In the genomic region with DNA sequence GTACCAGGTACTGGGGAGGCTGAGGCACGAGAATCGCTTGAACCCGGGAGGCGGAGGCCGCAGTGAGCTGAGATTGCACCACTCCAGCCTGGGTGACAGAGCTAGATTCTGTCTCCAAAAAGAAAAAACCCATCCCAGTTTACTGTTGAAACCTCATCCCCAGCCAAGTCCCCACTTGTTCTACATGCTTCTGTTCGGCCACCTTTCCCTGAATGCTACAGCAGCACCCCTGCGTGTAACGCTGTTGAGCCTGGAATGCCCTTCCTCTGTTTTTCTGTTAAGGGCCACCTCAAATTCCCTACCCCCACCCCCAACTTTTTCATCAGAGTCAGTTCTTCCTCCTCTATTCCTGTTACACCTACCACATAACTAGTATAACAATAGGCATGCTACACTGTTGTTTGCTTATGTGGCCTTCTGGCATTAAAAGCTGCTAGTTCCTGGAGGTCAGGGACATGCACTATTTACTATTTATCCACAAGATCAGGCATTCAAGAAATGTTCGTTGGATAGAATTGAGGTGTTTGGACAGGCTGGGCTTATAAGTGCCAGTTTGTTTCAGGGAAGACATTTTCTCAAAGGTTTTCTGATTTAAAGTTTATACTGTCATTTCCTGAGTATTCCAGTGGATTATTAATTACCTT, we compare ENCODE assay signal across 15 cellular contexts. TPM values are rescaled to one million over a fixed set of nuclear protein-coding genes. Genes with fewer than 3 reads are reported as not detected.
DNase-seq lines count a peak whose midpoint lies in the region; ATAC-seq, FAIRE-seq and TF ChIP-seq lines count a peak whose summit lies in the region.
"Had no signal": no experiment of that assay in that cellular context is flagged by ENCODE, and none has a peak within 500 bp of the region (broad histone marks: within the 10 kb centered on the region; RNA-seq: fewer than 3 reads in every experiment).

No MANE protein-coding gene starts in this region.

- H2BK12ac ChIP-seq in H1 (ENCODE audit: low read depth, low read length): peak overlapping the region; percentile 88; the same call in 1 of the 2 replicates

- peak overlapping the region; percentile 49 for H3K4me2 ChIP-seq in H1 (ENCODE audit: insufficient read depth in 1 of 2, low read depth in 2 of 2, low read length in 2 of 2)

- H2AK5ac ChIP-seq in H1 (ENCODE audit: low read depth, low read length): peak overlapping the region; percentile 46; the same call in 1 of the 2 replicates

- H3K36me3 ChIP-seq in H1 (ENCODE audit: control insufficient read depth in 2 of 4, insufficient read depth in 4 of 4, low read length in 3 of 4) (peaks cover 0 to 6% (median 2%) of the 10 kb centered on the region in 4 experiments; a peak in 3 of 8 replicates), right lobe of liver (peaks cover 0 to 12% (median 9%) of the 10 kb centered on the region in 4 donors), thyroid gland (peaks cover 0 to 4% of the 10 kb centered on the region in 2 donors)

- H3K56ac ChIP-seq in H1 (replicated peaks; ENCODE audit: insufficient read length, low read depth, low read length): no peak overlapping the region

- peak overlapping the region; percentile 44 for H4K91ac ChIP-seq in H1 (replicated peaks; ENCODE audit: insufficient read length, low read length)

- no peaks in the 10 kb centered on the region; the same call in 1 of the 2 replicates for H3K23me2 ChIP-seq in H1 (ENCODE audit: low read depth, low read length)

- CTCF ChIA-PET in H1 (lab: Charles Lee; ENCODE audit: partially characterized antibody): interaction anchor here (0.6 to 1.8 kb wide), 6 partner anchors 10 to 1360 kb away, joined by 3 to 5 read pairs (median 3); no protein-coding TSS in a partner anchor
- CTCF ChIA-PET in activated naive CD4-positive, alpha-beta T cell treated with anti-CD3 and anti-CD28 coated beads, Interleukin-2, amount 10 ng/mL, durations not matched to agents 7 days and 5 days (lab: Charles Lee): interaction anchor here (2.0 kb wide), 1 partner anchor 16 kb away, joined by 6 read pairs; no protein-coding TSS in a partner anchor

- H3K4ac ChIP-seq in H1 (replicated peaks; ENCODE audit: insufficient read length, low read depth, low read length): no peak overlapping the region

- H3K27ac ChIP-seq in H1 (ENCODE audit: low read depth, low read length): peak overlapping the region; percentile 61; the same call in 1 of the 2 replicates
- H3K27ac ChIP-seq in right lobe of liver: peak overlapping the region in 1 of 3 donors; percentile 8
- H3K27ac ChIP-seq in thyroid gland: peak overlapping the region; percentile 3 to 86 (median 71)

- TF ChIP-seq EP300 in H1 (IDR thresholded peaks at IDR 0.05; ENCODE audit: borderline replicate concordance in 1 of 2, low read depth in 2 of 2, low read length in 2 of 2): no peak

- FAIRE-seq in H1 (lab: Jason Lieb, UNC): no peak

- peak overlapping the region; percentile 71; the same call in 1 of the 2 replicates for H2BK5ac ChIP-seq in H1 (ENCODE audit: low read depth, low read length)

- no peak overlapping the region for H3K27ac Mint-ChIP-seq in activated naive CD4-positive, alpha-beta T cell treated with anti-CD3 and anti-CD28 coated beads, Interleukin-2, amount 10 ng/mL, durations not matched to agents 7 days and 5 days
- H3K27ac Mint-ChIP-seq: activated CD4-positive, alpha-beta memory T cell treated with anti-CD3 and anti-CD28 coated beads for 36 hours had no signal

- no peak overlapping the region for H4K5ac ChIP-seq in H1 (ENCODE audit: insufficient read length, low read depth, low read length)

- H3K9ac ChIP-seq in H1 (replicated peaks in 1 of 4; ENCODE audit: extremely low read depth in 1 of 4, low read depth in 3 of 4, low read length in 3 of 4): no peak overlapping the region

- peak overlapping the region; percentile 68 for H2BK20ac ChIP-seq in H1 (ENCODE audit: low read length)

- H3K27me3 Mint-ChIP-seq in activated naive CD4-positive, alpha-beta T cell treated with anti-CD3 and anti-CD28 coated beads, Interleukin-2, amount 10 ng/mL, durations not matched to agents 7 days and 5 days: no peaks in the 10 kb centered on the region
- H3K27me3 Mint-ChIP-seq: activated CD4-positive, alpha-beta memory T cell treated with anti-CD3 and anti-CD28 coated beads for 36 hours had no signal

- peak overlapping the region; percentile 5 for H2BK120ac ChIP-seq in H1 (replicated peaks; ENCODE audit: low read depth, low read length)

- H3K4me3 ChIP-seq in H1 (ENCODE audit: extremely low read depth in 1 of 4, insufficient read depth in 2 of 4, low read depth in 3 of 4, low read length in 4 of 4) (peak overlapping the region in 1 of 4 experiments; percentile 37; a peak in 1 of 8 replicates), right lobe of liver (no peak overlapping the region), thyroid gland (replicated peaks in 1 of 3) (no peak overlapping the region)

- ATAC-seq in Right ventricle myocardium inferior (peak; percentile 21), left cardiac atrium (no peak), right lobe of liver (peak; percentile 64 to 75 (median 70)), GM18505 (IDR thresholded peaks at IDR 0.05; ENCODE audit: unreplicated experiment) (no peak)

- WGBS in H1 (ENCODE audit: extremely low coverage in 1 of 2, insufficient coverage in 1 of 2, insufficient read length in 1 of 2, insufficient replicate concordance in 2 of 2, low coverage in 1 of 2, low lambda C conversion rate in 2 of 2, missing lambda C conversion rate in 1 of 2), 2 experiments: 56% methylated on average over 9 of the region's 9 CpGs; no CpG with 5 or more reads in 1 of the 2 experiments
- WGBS in right lobe of liver (ENCODE audit: insufficient coverage, low coverage, low lambda C conversion rate, missing lambda C conversion rate): 49% methylated on average over 4 of the region's 9 CpGs
- 61 to 62% methylated on average over 9 of the region's 9 CpGs for WGBS in thyroid gland, 2 donors

- no peak overlapping the region for H3K14ac ChIP-seq in H1 (ENCODE audit: insufficient read length)

- no peak for DNase-seq in Right ventricle myocardium inferior (ENCODE audit: missing footprints)
- no peak for DNase-seq in left cardiac atrium
- peak in 1 of 2 experiments; percentile 33 for DNase-seq in H1 (ENCODE audit: low read depth in 1 of 2, low spot score in 2 of 2)
- no peak for DNase-seq in right lobe of liver
- DNase-seq in thyroid gland: peak; percentile 33 to 38
- no peak for DNase-seq in middle frontal gyrus (ENCODE audit: extremely low spot score, low spot score)
- DNase-seq in activated naive CD4-positive, alpha-beta T cell treated with anti-CD3 and anti-CD28 coated beads, Interleukin-2, amount 10 ng/mL, durations not matched to agents 7 days and 5 days: no peak
- DNase-seq: activated CD4-positive, alpha-beta memory T cell treated with anti-CD3 and anti-CD28 coated beads for 36 hours; hypothalamus; MV-4-11; T1000 had no signal

- H3K4me3 Mint-ChIP-seq in activated naive CD4-positive, alpha-beta T cell treated with anti-CD3 and anti-CD28 coated beads, Interleukin-2, amount 10 ng/mL, durations not matched to agents 7 days and 5 days: no peak overlapping the region
- H3K4me3 Mint-ChIP-seq: activated CD4-positive, alpha-beta memory T cell treated with anti-CD3 and anti-CD28 coated beads for 36 hours had no signal

- H3K36me3 Mint-ChIP-seq in activated naive CD4-positive, alpha-beta T cell treated with anti-CD3 and anti-CD28 coated beads, Interleukin-2, amount 10 ng/mL, durations not matched to agents 7 days and 5 days: peaks cover 3% of the 10 kb centered on the region

- H3K27me3 ChIP-seq in H1 (replicated peaks in 1 of 4; ENCODE audit: control insufficient read depth in 3 of 4, extremely low read depth in 1 of 4, insufficient read depth in 3 of 4, low read length in 3 of 4): no peaks in the 10 kb centered on the region
- H3K27me3 ChIP-seq in right lobe of liver: no peaks in the 10 kb centered on the region
- H3K27me3 ChIP-seq in thyroid gland: no peaks in the 10 kb centered on the region

- H3K4me1 ChIP-seq in H1 (replicated peaks in 1 of 4; ENCODE audit: control insufficient read depth in 3 of 4, insufficient read depth in 4 of 4, low read length in 3 of 4) (peaks cover 0 to 11% (median 7%) of the 10 kb centered on the region in 4 experiments; a peak in 4 of 7 replicates), right lobe of liver (peaks cover 0 to 66% (median 8%) of the 10 kb centered on the region in 4 donors), thyroid gland (peaks cover 38 to 39% of the 10 kb centered on the region in 2 donors)

- TF ChIP-seq POLR2A in H1 (IDR thresholded peaks at IDR 0.05; ENCODE audit: control extremely low read depth in 1 of 2, low read depth in 2 of 2, low read length in 2 of 2): peak in 1 of 2 experiments; percentile 53; a peak in 1 of 3 replicates
- no peak for TF ChIP-seq POLR2A in right lobe of liver (IDR thresholded peaks at IDR 0.05)
- peak in 1 of 2 donors; percentile 44 for TF ChIP-seq POLR2A in thyroid gland (IDR thresholded peaks at IDR 0.05)
- no peak for TF ChIP-seq POLR2A in GM18505 (IDR thresholded peaks at IDR 0.05; ENCODE audit: borderline replicate concordance, extremely low read depth, insufficient read depth, insufficient read length)

- intact Hi-C loops in Right ventricle myocardium inferior (cut with DNase I): no loop called here
- intact Hi-C loops in left cardiac atrium (cut with DNase I): no loop called here
- intact Hi-C loops in right lobe of liver (cut with DNase I): no loop called here
- intact Hi-C loops in thyroid gland (cut with DNase I): no loop called here

- H3K79me1 ChIP-seq in H1 (ENCODE audit: low read depth, low read length): no peaks in the 10 kb centered on the region

- TF ChIP-seq CTCF in H1 (IDR thresholded peaks at IDR 0.05; ENCODE audit: control extremely low read depth in 1 of 3, insufficient read depth in 1 of 3, low read depth in 1 of 3, low read length in 3 of 3) (no peak), right lobe of liver (IDR thresholded peaks at IDR 0.05) (no peak), thyroid gland (IDR thresholded peaks at IDR 0.05) (no peak)

- peak overlapping the region; percentile 45; the same call in 1 of the 2 replicates for H4K8ac ChIP-seq in H1 (ENCODE audit: extremely low read depth, insufficient read depth, low read length)

- H3K4me1 Mint-ChIP-seq in activated naive CD4-positive, alpha-beta T cell treated with anti-CD3 and anti-CD28 coated beads, Interleukin-2, amount 10 ng/mL, durations not matched to agents 7 days and 5 days: no peaks in the 10 kb centered on the region

- no peak overlapping the region for H2AFZ ChIP-seq in H1 (ENCODE audit: low read length)

- POLR2A ChIA-PET in H1 (lab: Charles Lee; ENCODE audit: partially characterized antibody): interaction anchor here (1.0 to 6.6 kb wide), 3 partner anchors 21 to 54 kb away, joined by 3 to 62 read pairs (median 4); a partner anchor contains a TSS

- no peak overlapping the region for H3K23ac ChIP-seq in H1 (ENCODE audit: insufficient read length)

- no peak for TF ChIP-seq RAD21 in H1 (IDR thresholded peaks at IDR 0.05 in 1 of 2, conservative IDR thresholded peaks at IDR 0.05 in 1 of 2; ENCODE audit: low read depth in 2 of 2, low read length in 2 of 2)

- H3K79me2 ChIP-seq in H1 (ENCODE audit: control insufficient read depth in 1 of 2, insufficient read depth in 2 of 2, low read length in 2 of 2): no peaks in the 10 kb centered on the region

- H2BK15ac ChIP-seq in H1 (ENCODE audit: low read length): no peak overlapping the region

- H3K9me3 Mint-ChIP-seq in activated naive CD4-positive, alpha-beta T cell treated with anti-CD3 and anti-CD28 coated beads, Interleukin-2, amount 10 ng/mL, durations not matched to agents 7 days and 5 days: no peaks in the 10 kb centered on the region
- H3K9me3 Mint-ChIP-seq: activated CD4-positive, alpha-beta memory T cell treated with anti-CD3 and anti-CD28 coated beads for 36 hours had no signal

- H3K18ac ChIP-seq in H1 (ENCODE audit: extremely low read depth, low read length): peak overlapping the region; percentile 25

- H3K9me3 ChIP-seq in H1 (ENCODE audit: insufficient read depth in 2 of 2, low read depth in 1 of 2, low read length in 1 of 2) (no peaks in the 10 kb centered on the region), right lobe of liver (no peaks in the 10 kb centered on the region), thyroid gland (no peaks in the 10 kb centered on the region)

- H4K20me1 ChIP-seq in H1 (replicated peaks in 1 of 2; ENCODE audit: control insufficient read depth in 1 of 2, insufficient read depth in 2 of 2, low read length in 2 of 2): no peaks in the 10 kb centered on the region

RNA-seq across cellular contexts. Expression of a gene that starts 47.1 kb away (rescaled TPM):
- total RNA-seq in Right ventricle myocardium inferior: 0.16 TPM
- under 1 TPM in 1 of 2 donors, not detected in 1; 0.47 TPM for total RNA-seq in left cardiac atrium
- 0.29 TPM in 1 of 2 replicates, not detected in the other for total RNA-seq in H1 (2021; fragmentation: NEBNext Ultra II Directional; extraction: Animal tissue kit (Norgen Biotek cat#: 25700))
- polyA plus RNA-seq in H1 (2011; rRNA removed): 0.09 and 0.11 TPM in 2 replicates
- polyA plus RNA-seq in H1 (2011; cell fraction: cytosol; rRNA removed): 0.27 TPM
- 0.06 TPM for polyA plus RNA-seq in H1 (2011; cell fraction: nucleus; rRNA removed)
- 0.07 to 0.08 TPM in 2 of 4 replicates, not detected in the others for polyA plus RNA-seq in H1 (2012, experiment 1 of 2)
- not detected for polyA plus RNA-seq in H1 (2012, experiment 2 of 2)
- 0.16 TPM for polyA plus RNA-seq in H1 (2013, experiment 1 of 2)
- 0.11 TPM for polyA plus RNA-seq in H1 (2013, experiment 2 of 2)
- polyA minus RNA-seq in H1 (2011; rRNA and poly(A)+ RNA removed): not detected in 2 replicates
- not detected for polyA minus RNA-seq in H1 (2011; cell fraction: cytosol; rRNA and poly(A)+ RNA removed)
- polyA minus RNA-seq in H1 (2011; cell fraction: nucleus; rRNA and poly(A)+ RNA removed): not detected
- not detected for total RNA-seq in right lobe of liver
- under 1 TPM in 2 of 4 donors, not detected in 2; 0.13 to 0.22 TPM for total RNA-seq in thyroid gland
- total RNA-seq: A673; activated CD4-positive, alpha-beta memory T cell treated with anti-CD3 and anti-CD28 coated beads for 36 hours; NCI-H460; urinary bladder had no signal
- polyA plus RNA-seq: urinary bladder had no signal

RNA-seq across cellular contexts. Expression of a gene that starts 53.7 kb away (rescaled TPM):
- 116 TPM for total RNA-seq in Right ventricle myocardium inferior
- total RNA-seq in left cardiac atrium: 100 to 1,000 TPM in 1 of 2 donors, 10 to 100 TPM in 1; 73.8 to 178 TPM
- total RNA-seq in H1 (2021; fragmentation: NEBNext Ultra II Directional; extraction: Animal tissue kit (Norgen Biotek cat#: 25700)): 13.4 and 14.3 TPM in 2 replicates
- polyA plus RNA-seq in H1 (2011; rRNA removed): 5.7 and 8.4 TPM in 2 replicates
- polyA plus RNA-seq in H1 (2011; cell fraction: cytosol; rRNA removed): 5.6 TPM
- 6.6 TPM for polyA plus RNA-seq in H1 (2011; cell fraction: nucleus; rRNA removed)
- 8.2 to 11.1 TPM (median 9.9 TPM) in 4 replicates for polyA plus RNA-seq in H1 (2012, experiment 1 of 2)
- polyA plus RNA-seq in H1 (2012, experiment 2 of 2): 0.79 TPM
- polyA plus RNA-seq in H1 (2013, experiment 1 of 2): 5.9 TPM
- 4.8 TPM for polyA plus RNA-seq in H1 (2013, experiment 2 of 2)
- 33.2 and 45.1 TPM in 2 replicates for polyA minus RNA-seq in H1 (2011; rRNA and poly(A)+ RNA removed)
- 8.7 TPM for polyA minus RNA-seq in H1 (2011; cell fraction: cytosol; rRNA and poly(A)+ RNA removed)
- 22.2 TPM for polyA minus RNA-seq in H1 (2011; cell fraction: nucleus; rRNA and poly(A)+ RNA removed)
- 10 to 100 TPM; 27.3 to 49.9 (median 40.0) TPM for total RNA-seq in right lobe of liver
- total RNA-seq in thyroid gland: 10 to 100 TPM; 51.5 to 69.5 (median 66.1) TPM

Comparison
In these comparisons a context has a peak if more than half of its experiments do, and no peak if none do; other contexts are left out.
1. ATAC-seq: peak in Right ventricle myocardium inferior (single experiment) and right lobe of liver (4 of 4); none in left cardiac atrium (0 of 2) and GM18505 (single experiment).
2. DNase-seq: peak in thyroid gland (2 of 2); none in Right ventricle myocardium inferior (single experiment), left cardiac atrium (single experiment), right lobe of liver (0 of 3), middle frontal gyrus (single experiment) and activated naive CD4-positive, alpha-beta T cell treated with anti-CD3 and anti-CD28 coated beads, Interleukin-2, amount 10 ng/mL, durations not matched to agents 7 days and 5 days (single experiment).